20 cellular contexts compared by ENCODE assay signal in genomic region chr21:32132911-32133310, GRCh38.
"Had no signal": no experiment of that assay in that cellular context is flagged by ENCODE, and none has a peak within 500 bp of the region (broad histone marks: within the 10 kb centered on the region; RNA-seq: fewer than 3 reads in every experiment).

No MANE protein-coding gene starts in this region.

- H3K27ac Mint-ChIP-seq: activated CD8-positive, alpha-beta T cell treated with anti-CD3 and anti-CD28 coated beads for 36 hours; activated naive CD4-positive, alpha-beta T cell treated with anti-CD3 and anti-CD28 coated beads, Interleukin-2, amount 10 ng/mL, durations not matched to agents 7 days and 5 days; activated naive CD8-positive, alpha-beta T cell treated with anti-CD3 and anti-CD28 coated beads for 36 hours; activated T-cell treated with anti-CD3 and anti-CD28 coated beads, Interleukin-2, amount 50 U/mL, for 72 hours; activated T-helper 2 cell treated with anti-CD3 and anti-CD28 coated beads, Interferon-gamma antibody, Interleukin-2, Interleukin-4, amounts not matched to agents 10 μg/mL and 5 μg/mL and 100 μg/mL, durations not matched to agents 14 hours and 24 hours and 36 hours; T-cell had no signal

- H3K4me3 Mint-ChIP-seq: activated CD8-positive, alpha-beta T cell treated with anti-CD3 and anti-CD28 coated beads for 36 hours; activated naive CD4-positive, alpha-beta T cell treated with anti-CD3 and anti-CD28 coated beads, Interleukin-2, amount 10 ng/mL, durations not matched to agents 7 days and 5 days; activated naive CD8-positive, alpha-beta T cell treated with anti-CD3 and anti-CD28 coated beads for 36 hours; activated T-cell treated with anti-CD3 and anti-CD28 coated beads, Interleukin-2, amount 50 U/mL, for 72 hours; T-cell had no signal

- DNase-seq: activated CD4-positive, alpha-beta T cell treated with anti-CD3 and anti-CD28 coated beads for 4 hours; activated CD4-positive, CD25-positive, alpha-beta regulatory T cell; activated CD8-positive, alpha-beta memory T cell treated with anti-CD3 and anti-CD28 coated beads, Interleukin-2, amount 50 U/mL, for 4 hours; activated CD8-positive, alpha-beta T cell treated with anti-CD3 and anti-CD28 coated beads for 36 hours; activated gamma-delta T cell treated with Interleukin-2 at 50 U/mL for 16 hours; activated naive CD4-positive, alpha-beta T cell treated with anti-CD3 and anti-CD28 coated beads, Interleukin-2, amount 10 ng/mL, durations not matched to agents 7 days and 5 days; activated naive CD8-positive, alpha-beta T cell treated with anti-CD3 and anti-CD28 coated beads for 36 hours; activated T-cell treated with anti-CD3 and anti-CD28 coated beads, Interleukin-2, amount 50 U/mL, for 72 hours; cerebellar nuclear complex; KG1; NCI-H1092; NCI-H1694 treated with DMSO at 0.1 percent for 48 hours; NCI-H2029 treated with DMSO at 0.1 percent for 48 hours; NCI-H446; NCI-H524; PC-9; T-cell; T-helper 2 cell; T1000 had no signal

- H3K36me3 Mint-ChIP-seq: activated naive CD4-positive, alpha-beta T cell treated with anti-CD3 and anti-CD28 coated beads, Interleukin-2, amount 10 ng/mL, durations not matched to agents 7 days and 5 days; activated naive CD8-positive, alpha-beta T cell treated with anti-CD3 and anti-CD28 coated beads for 36 hours; T-cell had no signal

- H3K4me1 Mint-ChIP-seq: activated naive CD4-positive, alpha-beta T cell treated with anti-CD3 and anti-CD28 coated beads, Interleukin-2, amount 10 ng/mL, durations not matched to agents 7 days and 5 days; activated naive CD8-positive, alpha-beta T cell treated with anti-CD3 and anti-CD28 coated beads for 36 hours; T-cell had no signal
